ENCODE assay signal across 20 cellular contexts in the genomic region with DNA sequence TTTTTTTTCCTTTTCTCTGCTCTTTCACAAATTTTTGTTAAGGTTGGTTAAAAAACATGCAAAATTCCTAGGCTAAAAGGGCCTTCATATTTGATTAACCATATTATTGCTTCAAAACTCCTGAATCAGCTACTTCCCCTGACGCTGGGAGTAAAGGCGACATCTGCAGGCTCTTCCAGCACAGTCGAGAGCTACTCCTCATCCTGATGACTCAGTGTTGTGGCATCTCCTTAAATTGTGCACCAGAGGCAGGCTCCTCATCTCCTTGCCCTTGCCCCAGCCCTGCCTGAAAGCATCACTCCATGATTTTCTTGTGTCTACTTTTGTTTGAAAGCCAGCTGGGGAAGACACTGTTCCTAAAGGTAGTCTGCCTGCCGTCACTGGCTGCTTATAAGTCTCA. TPM values are rescaled to one million over a fixed set of nuclear protein-coding genes. Genes with fewer than 3 reads are reported as not detected.
"Had no signal": no experiment of that assay in that cellular context is flagged by ENCODE, and none has a peak within 500 bp of the region (broad histone marks: within the 10 kb centered on the region; RNA-seq: fewer than 3 reads in every experiment).

No MANE protein-coding gene starts in this region.

- H3K27ac Mint-ChIP-seq: activated CD8-positive, alpha-beta T cell treated with anti-CD3 and anti-CD28 coated beads, Interleukin-2, amount 10 ng/mL, durations not matched to agents 7 days and 5 days; activated naive CD4-positive, alpha-beta T cell treated with anti-CD3 and anti-CD28 coated beads for 36 hours; activated T-helper 17 cell treated with anti-CD3 and anti-CD28 coated beads, Interleukin-2, amount 50 U/mL, for 72 hours; stimulated activated naive B cell treated with anti-CD40 and anti-IgM and Interleukin-4, amounts not matched to agents 10 μg/mL and 1 μg/mL and 100 μg/mL, for 72 hours had no signal

- H3K9me3 ChIP-seq: psoas muscle, right lobe of liver, transverse colon had no signal

- H3K4me3 ChIP-seq: cardiac muscle cell, psoas muscle, right lobe of liver, transverse colon had no signal

- H3K27ac ChIP-seq: cardiac muscle cell, psoas muscle, right lobe of liver, transverse colon, WERI-Rb-1 had no signal

- FAIRE-seq: astrocyte, keratinocyte had no signal

- H3K4me1 ChIP-seq: psoas muscle, right lobe of liver, transverse colon had no signal

- H3K4me3 Mint-ChIP-seq: activated CD8-positive, alpha-beta T cell treated with anti-CD3 and anti-CD28 coated beads, Interleukin-2, amount 10 ng/mL, durations not matched to agents 7 days and 5 days; activated naive CD4-positive, alpha-beta T cell treated with anti-CD3 and anti-CD28 coated beads for 36 hours; activated T-helper 17 cell treated with anti-CD3 and anti-CD28 coated beads, Interleukin-2, amount 50 U/mL, for 72 hours; stimulated activated naive B cell treated with anti-CD40 and anti-IgM and Interleukin-4, amounts not matched to agents 10 μg/mL and 1 μg/mL and 100 μg/mL, for 72 hours had no signal

- H3K27me3 ChIP-seq: right lobe of liver had no signal

- ATAC-seq: activated CD8-positive, alpha-beta T cell treated with anti-CD3 and anti-CD28 coated beads, Interleukin-2, amount 10 ng/mL, durations not matched to agents 7 days and 5 days; activated T-helper 17 cell treated with anti-CD3 and anti-CD28 coated beads, Interleukin-2, amount 50 U/mL, for 72 hours; left ventricle myocardium superior; psoas muscle; right lobe of liver; stimulated activated naive B cell treated with anti-CD40 and anti-IgM and Interleukin-4, amounts not matched to agents 10 μg/mL and 1 μg/mL and 100 μg/mL, for 72 hours had no signal

- H3K4me1 Mint-ChIP-seq: activated T-helper 17 cell treated with anti-CD3 and anti-CD28 coated beads, Interleukin-2, amount 50 U/mL, for 72 hours; stimulated activated naive B cell treated with anti-CD40 and anti-IgM and Interleukin-4, amounts not matched to agents 10 μg/mL and 1 μg/mL and 100 μg/mL, for 72 hours had no signal

- H3K36me3 ChIP-seq: cardiac muscle cell, right lobe of liver, transverse colon, WERI-Rb-1 had no signal

- DNase-seq: activated CD4-positive, alpha-beta T cell treated with anti-CD3 and anti-CD28 coated beads for 4 hours; activated CD8-positive, alpha-beta T cell treated with anti-CD3 and anti-CD28 coated beads, Interleukin-2, amount 10 ng/mL, durations not matched to agents 7 days and 5 days; activated naive CD4-positive, alpha-beta T cell treated with anti-CD3 and anti-CD28 coated beads for 36 hours; foreskin melanocyte; head of caudate nucleus; left ventricle myocardium superior; psoas muscle; right lobe of liver; stimulated activated CD4-positive, alpha-beta T cell treated with anti-CD3 and anti-CD28 coated beads, Interleukin-1b, Interleukin-23, amount 100 ng/mL, for 48 hours; stimulated activated naive B cell treated with anti-CD40 and anti-IgM and Interleukin-4, amounts not matched to agents 10 μg/mL and 1 μg/mL and 100 μg/mL, for 72 hours; T1000; transverse colon; WERI-Rb-1 had no signal

RNA-seq across cellular contexts. Expression of gene SOX1, which starts 24.5 kb away (rescaled TPM):
- total RNA-seq: activated CD8-positive, alpha-beta T cell treated with anti-CD3 and anti-CD28 coated beads, Interleukin-2, amount 10 ng/mL, durations not matched to agents 7 days and 5 days; activated naive CD4-positive, alpha-beta T cell treated with anti-CD3 and anti-CD28 coated beads for 36 hours; activated T-helper 17 cell treated with anti-CD3 and anti-CD28 coated beads, Interleukin-2, amount 50 U/mL, for 72 hours; astrocyte; cardiac muscle cell; left ventricle myocardium superior; mesenteric fat pad; osteoblast; psoas muscle; right lobe of liver; subcutaneous adipose tissue; transverse colon had no signal
- polyA plus RNA-seq: cardiac muscle cell, keratinocyte, psoas muscle had no signal
